Comparison of ENCODE assay signal across 1 cellular context in genomic region chr18:28091197-28091596, GRCh38.
A peak's percentile ranks its signal among the peaks of the same experiment; 100 is the strongest.
TF ChIP-seq lines count a peak whose summit lies in the region.

No MANE protein-coding gene starts in this region.

TF ChIP-seq in HepG2, 621 proteins besides CTCF, POLR2A, EP300 and RAD21 (continued from another document and continues in another):
- TF ChIP-seq FOXP4 (CRISPR knock-in tag; IDR thresholded peaks at IDR 0.05): peak; percentile 37; the same call in 1 of the 2 replicates
- no peak for TF ChIP-seq ZEB1 (IDR thresholded peaks at IDR 0.05; ENCODE audit: insufficient replicate concordance, low read depth)
- no peak for TF ChIP-seq SIN3B (IDR thresholded peaks at IDR 0.05; ENCODE audit: low read length)
- no peak for TF ChIP-seq NFYC (CRISPR knock-in tag; IDR thresholded peaks at IDR 0.05)
- TF ChIP-seq IKZF1 (IDR thresholded peaks at IDR 0.05): no peak
- TF ChIP-seq, protein P1, sequence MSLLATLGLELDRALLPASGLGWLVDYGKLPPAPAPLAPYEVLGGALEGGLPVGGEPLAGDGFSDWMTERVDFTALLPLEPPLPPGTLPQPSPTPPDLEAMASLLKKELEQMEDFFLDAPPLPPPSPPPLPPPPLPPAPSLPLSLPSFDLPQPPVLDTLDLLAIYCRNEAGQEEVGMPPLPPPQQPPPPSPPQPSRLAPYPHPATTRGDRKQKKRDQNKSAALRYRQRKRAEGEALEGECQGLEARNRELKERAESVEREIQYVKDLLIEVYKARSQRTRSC (CRISPR knock-in tag; IDR thresholded peaks at IDR 0.05; ENCODE audit: low read depth): no peak
- peak; percentile 35; the same call in 1 of the 2 replicates for TF ChIP-seq SIX4 (CRISPR knock-in tag; IDR thresholded peaks at IDR 0.05)
- TF ChIP-seq AGO1 (IDR thresholded peaks at IDR 0.05; ENCODE audit: low read depth, low read length, poor library complexity, severe bottlenecking): no peak
- TF ChIP-seq CHCHD3 (CRISPR knock-in tag; IDR thresholded peaks at IDR 0.05): no peak
- TF ChIP-seq KDM6A (CRISPR knock-in tag; IDR thresholded peaks at IDR 0.05; ENCODE audit: low read depth): peak; percentile 83; the same call in 1 of the 2 replicates
- TF ChIP-seq THAP11 (CRISPR knock-in tag; IDR thresholded peaks at IDR 0.05): peak; percentile 53; the same call in 1 of the 2 replicates
- no peak for TF ChIP-seq DMAP1 (CRISPR knock-in tag; IDR thresholded peaks at IDR 0.05)
- TF ChIP-seq ZNF839 (CRISPR knock-in tag; IDR thresholded peaks at IDR 0.05; ENCODE audit: borderline replicate concordance): no peak
- no peak; the same call in 1 of the 2 replicates for TF ChIP-seq ZNF614 (CRISPR knock-in tag; IDR thresholded peaks at IDR 0.05; ENCODE audit: borderline replicate concordance)
- peak; percentile 85; the same call in 1 of the 2 replicates for TF ChIP-seq HMG20A (CRISPR knock-in tag; IDR thresholded peaks at IDR 0.05; ENCODE audit: borderline replicate concordance)
- no peak for TF ChIP-seq ZNF687 (CRISPR knock-in tag; IDR thresholded peaks at IDR 0.05)
- TF ChIP-seq, protein P2, sequence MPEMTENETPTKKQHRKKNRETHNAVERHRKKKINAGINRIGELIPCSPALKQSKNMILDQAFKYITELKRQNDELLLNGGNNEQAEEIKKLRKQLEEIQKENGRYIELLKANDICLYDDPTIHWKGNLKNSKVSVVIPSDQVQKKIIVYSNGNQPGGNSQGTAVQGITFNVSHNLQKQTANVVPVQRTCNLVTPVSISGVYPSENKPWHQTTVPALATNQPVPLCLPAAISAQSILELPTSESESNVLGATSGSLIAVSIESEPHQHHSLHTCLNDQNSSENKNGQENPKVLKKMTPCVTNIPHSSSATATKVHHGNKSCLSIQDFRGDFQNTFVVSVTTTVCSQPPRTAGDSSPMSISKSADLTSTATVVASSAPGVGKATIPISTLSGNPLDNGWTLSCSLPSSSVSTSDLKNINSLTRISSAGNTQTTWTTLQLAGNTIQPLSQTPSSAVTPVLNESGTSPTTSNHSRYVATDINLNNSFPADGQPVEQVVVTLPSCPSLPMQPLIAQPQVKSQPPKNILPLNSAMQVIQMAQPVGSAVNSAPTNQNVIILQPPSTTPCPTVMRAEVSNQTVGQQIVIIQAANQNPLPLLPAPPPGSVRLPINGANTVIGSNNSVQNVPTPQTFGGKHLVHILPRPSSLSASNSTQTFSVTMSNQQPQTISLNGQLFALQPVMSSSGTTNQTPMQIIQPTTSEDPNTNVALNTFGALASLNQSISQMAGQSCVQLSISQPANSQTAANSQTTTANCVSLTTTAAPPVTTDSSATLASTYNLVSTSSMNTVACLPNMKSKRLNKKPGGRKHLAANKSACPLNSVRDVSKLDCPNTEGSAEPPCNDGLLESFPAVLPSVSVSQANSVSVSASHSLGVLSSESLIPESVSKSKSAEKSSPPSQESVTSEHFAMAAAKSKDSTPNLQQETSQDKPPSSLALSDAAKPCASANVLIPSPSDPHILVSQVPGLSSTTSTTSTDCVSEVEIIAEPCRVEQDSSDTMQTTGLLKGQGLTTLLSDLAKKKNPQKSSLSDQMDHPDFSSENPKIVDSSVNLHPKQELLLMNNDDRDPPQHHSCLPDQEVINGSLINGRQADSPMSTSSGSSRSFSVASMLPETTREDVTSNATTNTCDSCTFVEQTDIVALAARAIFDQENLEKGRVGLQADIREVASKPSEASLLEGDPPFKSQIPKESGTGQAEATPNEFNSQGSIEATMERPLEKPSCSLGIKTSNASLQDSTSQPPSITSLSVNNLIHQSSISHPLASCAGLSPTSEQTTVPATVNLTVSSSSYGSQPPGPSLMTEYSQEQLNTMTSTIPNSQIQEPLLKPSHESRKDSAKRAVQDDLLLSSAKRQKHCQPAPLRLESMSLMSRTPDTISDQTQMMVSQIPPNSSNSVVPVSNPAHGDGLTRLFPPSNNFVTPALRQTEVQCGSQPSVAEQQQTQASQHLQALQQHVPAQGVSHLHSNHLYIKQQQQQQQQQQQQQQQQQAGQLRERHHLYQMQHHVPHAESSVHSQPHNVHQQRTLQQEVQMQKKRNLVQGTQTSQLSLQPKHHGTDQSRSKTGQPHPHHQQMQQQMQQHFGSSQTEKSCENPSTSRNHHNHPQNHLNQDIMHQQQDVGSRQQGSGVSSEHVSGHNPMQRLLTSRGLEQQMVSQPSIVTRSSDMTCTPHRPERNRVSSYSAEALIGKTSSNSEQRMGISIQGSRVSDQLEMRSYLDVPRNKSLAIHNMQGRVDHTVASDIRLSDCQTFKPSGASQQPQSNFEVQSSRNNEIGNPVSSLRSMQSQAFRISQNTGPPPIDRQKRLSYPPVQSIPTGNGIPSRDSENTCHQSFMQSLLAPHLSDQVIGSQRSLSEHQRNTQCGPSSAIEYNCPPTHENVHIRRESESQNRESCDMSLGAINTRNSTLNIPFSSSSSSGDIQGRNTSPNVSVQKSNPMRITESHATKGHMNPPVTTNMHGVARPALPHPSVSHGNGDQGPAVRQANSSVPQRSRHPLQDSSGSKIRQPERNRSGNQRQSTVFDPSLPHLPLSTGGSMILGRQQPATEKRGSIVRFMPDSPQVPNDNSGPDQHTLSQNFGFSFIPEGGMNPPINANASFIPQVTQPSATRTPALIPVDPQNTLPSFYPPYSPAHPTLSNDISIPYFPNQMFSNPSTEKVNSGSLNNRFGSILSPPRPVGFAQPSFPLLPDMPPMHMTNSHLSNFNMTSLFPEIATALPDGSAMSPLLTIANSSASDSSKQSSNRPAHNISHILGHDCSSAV (CRISPR knock-in tag; IDR thresholded peaks at IDR 0.05; ENCODE audit: borderline replicate concordance): no peak
- no peak for TF ChIP-seq ZBTB2 (CRISPR knock-in tag; IDR thresholded peaks at IDR 0.05; ENCODE audit: low read depth)
- TF ChIP-seq ARID5B (CRISPR knock-in tag; IDR thresholded peaks at IDR 0.05): peak; percentile 89
- TF ChIP-seq DMTF1 (CRISPR knock-in tag; IDR thresholded peaks at IDR 0.05): no peak
- TF ChIP-seq ASH2L (IDR thresholded peaks at IDR 0.05; ENCODE audit: insufficient read length, low read depth, low read length): peak; percentile 75
- TF ChIP-seq, protein P3, sequence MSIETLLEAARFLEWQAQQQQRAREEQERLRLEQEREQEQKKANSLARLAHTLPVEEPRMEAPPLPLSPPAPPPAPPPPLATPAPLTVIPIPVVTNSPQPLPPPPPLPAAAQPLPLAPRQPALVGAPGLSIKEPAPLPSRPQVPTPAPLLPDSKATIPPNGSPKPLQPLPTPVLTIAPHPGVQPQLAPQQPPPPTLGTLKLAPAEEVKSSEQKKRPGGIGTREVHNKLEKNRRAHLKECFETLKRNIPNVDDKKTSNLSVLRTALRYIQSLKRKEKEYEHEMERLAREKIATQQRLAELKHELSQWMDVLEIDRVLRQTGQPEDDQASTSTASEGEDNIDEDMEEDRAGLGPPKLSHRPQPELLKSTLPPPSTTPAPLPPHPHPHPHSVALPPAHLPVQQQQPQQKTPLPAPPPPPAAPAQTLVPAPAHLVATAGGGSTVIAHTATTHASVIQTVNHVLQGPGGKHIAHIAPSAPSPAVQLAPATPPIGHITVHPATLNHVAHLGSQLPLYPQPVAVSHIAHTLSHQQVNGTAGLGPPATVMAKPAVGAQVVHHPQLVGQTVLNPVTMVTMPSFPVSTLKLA (IDR thresholded peaks at IDR 0.05): no peak
- TF ChIP-seq, protein P4, sequence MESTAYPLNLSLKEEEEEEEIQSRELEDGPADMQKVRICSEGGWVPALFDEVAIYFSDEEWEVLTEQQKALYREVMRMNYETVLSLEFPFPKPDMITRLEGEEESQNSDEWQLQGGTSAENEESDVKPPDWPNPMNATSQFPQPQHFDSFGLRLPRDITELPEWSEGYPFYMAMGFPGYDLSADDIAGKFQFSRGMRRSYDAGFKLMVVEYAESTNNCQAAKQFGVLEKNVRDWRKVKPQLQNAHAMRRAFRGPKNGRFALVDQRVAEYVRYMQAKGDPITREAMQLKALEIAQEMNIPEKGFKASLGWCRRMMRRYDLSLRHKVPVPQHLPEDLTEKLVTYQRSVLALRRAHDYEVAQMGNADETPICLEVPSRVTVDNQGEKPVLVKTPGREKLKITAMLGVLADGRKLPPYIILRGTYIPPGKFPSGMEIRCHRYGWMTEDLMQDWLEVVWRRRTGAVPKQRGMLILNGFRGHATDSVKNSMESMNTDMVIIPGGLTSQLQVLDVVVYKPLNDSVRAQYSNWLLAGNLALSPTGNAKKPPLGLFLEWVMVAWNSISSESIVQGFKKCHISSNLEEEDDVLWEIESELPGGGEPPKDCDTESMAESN (CRISPR knock-in tag; conservative IDR thresholded peaks at IDR 0.05): no peak
